Comparison of ENCODE assay signal across 1 cellular context in the genomic region with DNA sequence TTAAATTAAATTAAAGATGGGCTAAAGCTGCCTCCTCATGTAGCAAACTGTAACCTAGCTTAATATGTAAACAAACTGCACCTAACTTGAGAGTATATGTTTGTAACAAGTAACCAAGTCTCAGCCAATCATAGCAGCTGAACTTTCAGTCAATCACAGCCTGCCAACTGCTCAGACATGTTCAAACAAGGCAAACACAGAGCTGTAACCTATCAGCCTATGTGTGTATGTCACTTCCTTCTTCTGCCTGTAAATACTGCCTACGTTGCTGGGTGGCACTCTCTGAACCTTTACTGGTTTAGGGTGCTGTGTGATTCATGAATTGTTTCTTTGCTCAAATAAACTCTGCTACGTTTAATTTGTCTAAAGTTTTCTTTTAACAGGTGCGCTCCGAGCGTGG.
TF ChIP-seq lines count a peak whose summit lies in the region.

No MANE protein-coding gene starts in this region.

TF ChIP-seq in HepG2, 621 proteins besides CTCF, POLR2A, EP300 and RAD21 (continued from another document and continues in another):
- TF ChIP-seq, protein P1, sequence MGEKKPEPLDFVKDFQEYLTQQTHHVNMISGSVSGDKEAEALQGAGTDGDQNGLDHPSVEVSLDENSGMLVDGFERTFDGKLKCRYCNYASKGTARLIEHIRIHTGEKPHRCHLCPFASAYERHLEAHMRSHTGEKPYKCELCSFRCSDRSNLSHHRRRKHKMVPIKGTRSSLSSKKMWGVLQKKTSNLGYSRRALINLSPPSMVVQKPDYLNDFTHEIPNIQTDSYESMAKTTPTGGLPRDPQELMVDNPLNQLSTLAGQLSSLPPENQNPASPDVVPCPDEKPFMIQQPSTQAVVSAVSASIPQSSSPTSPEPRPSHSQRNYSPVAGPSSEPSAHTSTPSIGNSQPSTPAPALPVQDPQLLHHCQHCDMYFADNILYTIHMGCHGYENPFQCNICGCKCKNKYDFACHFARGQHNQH (CRISPR knock-in tag; IDR thresholded peaks at IDR 0.05) = peak; percentile 59; the same call in 1 of the 2 replicates
- TF ChIP-seq, protein P2, sequence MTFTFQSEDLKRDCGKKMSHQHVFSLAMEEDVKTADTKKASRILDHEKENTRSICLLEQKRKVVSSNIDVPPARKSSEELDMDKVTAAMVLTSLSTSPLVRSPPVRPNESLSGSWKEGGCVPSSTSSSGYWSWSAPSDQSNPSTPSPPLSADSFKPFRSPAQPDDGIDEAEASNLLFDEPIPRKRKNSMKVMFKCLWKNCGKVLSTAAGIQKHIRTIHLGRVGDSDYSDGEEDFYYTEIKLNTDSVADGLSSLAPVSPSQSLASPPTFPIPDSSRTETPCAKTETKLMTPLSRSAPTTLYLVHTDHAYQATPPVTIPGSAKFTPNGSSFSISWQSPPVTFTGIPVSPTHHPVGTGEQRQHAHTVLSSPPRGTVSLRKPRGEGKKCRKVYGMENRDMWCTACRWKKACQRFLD (CRISPR knock-in tag; IDR thresholded peaks at IDR 0.05; ENCODE audit: borderline replicate concordance) = no peak
- TF ChIP-seq ARNT2 (CRISPR knock-in tag; IDR thresholded peaks at IDR 0.05; ENCODE audit: low read depth) (no peak), NFRKB (IDR thresholded peaks at IDR 0.05) (no peak), ZNF749 (CRISPR knock-in tag; IDR thresholded peaks at IDR 0.05; ENCODE audit: borderline replicate concordance) (no peak), FOXA3 (CRISPR knock-in tag; IDR thresholded peaks at IDR 0.05) (peak; percentile 85), ZMYM2 (CRISPR knock-in tag; IDR thresholded peaks at IDR 0.05) (no peak), MBD4 (IDR thresholded peaks at IDR 0.05; ENCODE audit: borderline replicate concordance, low read length) (no peak), ZFX (CRISPR knock-in tag; IDR thresholded peaks at IDR 0.05; ENCODE audit: low read depth) (0 out of 2 replicates have a peak, but pooled peaks have one; percentile 25), ZKSCAN8 (CRISPR knock-in tag; IDR thresholded peaks at IDR 0.05; ENCODE audit: borderline replicate concordance) (no peak), HMG20A (CRISPR knock-in tag; IDR thresholded peaks at IDR 0.05; ENCODE audit: borderline replicate concordance) (no peak; the same call in 1 of the 2 replicates), PAWR (CRISPR knock-in tag; IDR thresholded peaks at IDR 0.05; ENCODE audit: borderline replicate concordance) (no peak), TAF1 (CRISPR knock-in tag; IDR thresholded peaks at IDR 0.05) (no peak; the same call in 1 of the 2 replicates), ZNF337 (CRISPR knock-in tag; IDR thresholded peaks at IDR 0.05; ENCODE audit: borderline replicate concordance, low read depth) (no peak), RBFOX2 (IDR thresholded peaks at IDR 0.05; ENCODE audit: low read depth, low read length) (peak; percentile 41; the same call in 1 of the 2 replicates), SP5 (CRISPR knock-in tag; IDR thresholded peaks at IDR 0.05; ENCODE audit: borderline replicate concordance, low read depth) (no peak), RFX3 (CRISPR knock-in tag; IDR thresholded peaks at IDR 0.05) (no peak), MZF1 (CRISPR knock-in tag; IDR thresholded peaks at IDR 0.05; ENCODE audit: borderline replicate concordance) (no peak), SYNCRIP (IDR thresholded peaks at IDR 0.05; ENCODE audit: insufficient read depth, low read depth, low read length) (no peak), ZNF546 (CRISPR knock-in tag; conservative IDR thresholded peaks at IDR 0.05) (no peak), FOXA1 (IDR thresholded peaks at IDR 0.05) (no peak), FOXA1 (CRISPR knock-in tag; IDR thresholded peaks at IDR 0.05) (peak; percentile 74), NCOR1 (IDR thresholded peaks at IDR 0.05; ENCODE audit: borderline replicate concordance, low read length) (no peak), ZNF577 (CRISPR knock-in tag; IDR thresholded peaks at IDR 0.05; ENCODE audit: borderline replicate concordance, low read depth) (no peak), PHF8 (CRISPR knock-in tag; IDR thresholded peaks at IDR 0.05) (no peak), MYC (CRISPR knock-in tag; IDR thresholded peaks at IDR 0.05; ENCODE audit: borderline replicate concordance) (no peak), CREB1 (IDR thresholded peaks at IDR 0.05) (peak; percentile 67), CREB1 (CRISPR knock-in tag; IDR thresholded peaks at IDR 0.05) (peak; percentile 86), ZNF138 (CRISPR knock-in tag; IDR thresholded peaks at IDR 0.05; ENCODE audit: low read depth) (no peak), HDAC2 (CRISPR knock-in tag; IDR thresholded peaks at IDR 0.05) (peak; percentile 74), ZBTB38 (CRISPR knock-in tag; IDR thresholded peaks at IDR 0.05) (no peak), TCF7 (IDR thresholded peaks at IDR 0.05; ENCODE audit: low read depth) (no peak), BRCA1 (CRISPR knock-in tag; IDR thresholded peaks at IDR 0.05) (no peak)
- TF ChIP-seq, protein P3, sequence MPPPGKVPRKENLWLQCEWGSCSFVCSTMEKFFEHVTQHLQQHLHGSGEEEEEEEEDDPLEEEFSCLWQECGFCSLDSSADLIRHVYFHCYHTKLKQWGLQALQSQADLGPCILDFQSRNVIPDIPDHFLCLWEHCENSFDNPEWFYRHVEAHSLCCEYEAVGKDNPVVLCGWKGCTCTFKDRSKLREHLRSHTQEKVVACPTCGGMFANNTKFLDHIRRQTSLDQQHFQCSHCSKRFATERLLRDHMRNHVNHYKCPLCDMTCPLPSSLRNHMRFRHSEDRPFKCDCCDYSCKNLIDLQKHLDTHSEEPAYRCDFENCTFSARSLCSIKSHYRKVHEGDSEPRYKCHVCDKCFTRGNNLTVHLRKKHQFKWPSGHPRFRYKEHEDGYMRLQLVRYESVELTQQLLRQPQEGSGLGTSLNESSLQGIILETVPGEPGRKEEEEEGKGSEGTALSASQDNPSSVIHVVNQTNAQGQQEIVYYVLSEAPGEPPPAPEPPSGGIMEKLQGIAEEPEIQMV (CRISPR knock-in tag; IDR thresholded peaks at IDR 0.05; ENCODE audit: low read depth) = no peak
- TF ChIP-seq, protein P4, sequence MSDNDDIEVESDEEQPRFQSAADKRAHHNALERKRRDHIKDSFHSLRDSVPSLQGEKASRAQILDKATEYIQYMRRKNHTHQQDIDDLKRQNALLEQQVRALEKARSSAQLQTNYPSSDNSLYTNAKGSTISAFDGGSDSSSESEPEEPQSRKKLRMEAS (IDR thresholded peaks at IDR 0.05) = peak; percentile 26; the same call in 1 of the 2 replicates
- TF ChIP-seq, protein P5, sequence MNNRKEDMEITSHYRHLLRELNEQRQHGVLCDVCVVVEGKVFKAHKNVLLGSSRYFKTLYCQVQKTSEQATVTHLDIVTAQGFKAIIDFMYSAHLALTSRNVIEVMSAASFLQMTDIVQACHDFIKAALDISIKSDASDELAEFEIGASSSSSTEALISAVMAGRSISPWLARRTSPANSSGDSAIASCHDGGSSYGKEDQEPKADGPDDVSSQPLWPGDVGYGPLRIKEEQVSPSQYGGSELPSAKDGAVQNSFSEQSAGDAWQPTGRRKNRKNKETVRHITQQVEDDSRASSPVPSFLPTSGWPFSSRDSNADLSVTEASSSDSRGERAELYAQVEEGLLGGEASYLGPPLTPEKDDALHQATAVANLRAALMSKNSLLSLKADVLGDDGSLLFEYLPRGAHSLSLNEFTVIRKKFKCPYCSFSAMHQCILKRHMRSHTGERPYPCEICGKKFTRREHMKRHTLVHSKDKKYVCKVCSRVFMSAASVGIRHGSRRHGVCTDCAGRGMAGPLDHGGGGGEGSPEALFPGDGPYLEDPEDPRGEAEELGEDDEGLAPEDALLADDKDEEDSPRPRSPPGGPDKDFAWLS (CRISPR knock-in tag; IDR thresholded peaks at IDR 0.05; ENCODE audit: borderline replicate concordance) = no peak
- TF ChIP-seq, protein P6, sequence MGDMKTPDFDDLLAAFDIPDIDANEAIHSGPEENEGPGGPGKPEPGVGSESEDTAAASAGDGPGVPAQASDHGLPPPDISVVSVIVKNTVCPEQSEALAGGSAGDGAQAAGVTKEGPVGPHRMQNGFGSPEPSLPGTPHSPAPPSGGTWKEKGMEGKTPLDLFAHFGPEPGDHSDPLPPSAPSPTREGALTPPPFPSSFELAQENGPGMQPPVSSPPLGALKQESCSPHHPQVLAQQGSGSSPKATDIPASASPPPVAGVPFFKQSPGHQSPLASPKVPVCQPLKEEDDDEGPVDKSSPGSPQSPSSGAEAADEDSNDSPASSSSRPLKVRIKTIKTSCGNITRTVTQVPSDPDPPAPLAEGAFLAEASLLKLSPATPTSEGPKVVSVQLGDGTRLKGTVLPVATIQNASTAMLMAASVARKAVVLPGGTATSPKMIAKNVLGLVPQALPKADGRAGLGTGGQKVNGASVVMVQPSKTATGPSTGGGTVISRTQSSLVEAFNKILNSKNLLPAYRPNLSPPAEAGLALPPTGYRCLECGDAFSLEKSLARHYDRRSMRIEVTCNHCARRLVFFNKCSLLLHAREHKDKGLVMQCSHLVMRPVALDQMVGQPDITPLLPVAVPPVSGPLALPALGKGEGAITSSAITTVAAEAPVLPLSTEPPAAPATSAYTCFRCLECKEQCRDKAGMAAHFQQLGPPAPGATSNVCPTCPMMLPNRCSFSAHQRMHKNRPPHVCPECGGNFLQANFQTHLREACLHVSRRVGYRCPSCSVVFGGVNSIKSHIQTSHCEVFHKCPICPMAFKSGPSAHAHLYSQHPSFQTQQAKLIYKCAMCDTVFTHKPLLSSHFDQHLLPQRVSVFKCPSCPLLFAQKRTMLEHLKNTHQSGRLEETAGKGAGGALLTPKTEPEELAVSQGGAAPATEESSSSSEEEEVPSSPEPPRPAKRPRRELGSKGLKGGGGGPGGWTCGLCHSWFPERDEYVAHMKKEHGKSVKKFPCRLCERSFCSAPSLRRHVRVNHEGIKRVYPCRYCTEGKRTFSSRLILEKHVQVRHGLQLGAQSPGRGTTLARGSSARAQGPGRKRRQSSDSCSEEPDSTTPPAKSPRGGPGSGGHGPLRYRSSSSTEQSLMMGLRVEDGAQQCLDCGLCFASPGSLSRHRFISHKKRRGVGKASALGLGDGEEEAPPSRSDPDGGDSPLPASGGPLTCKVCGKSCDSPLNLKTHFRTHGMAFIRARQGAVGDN (CRISPR knock-in tag; IDR thresholded peaks at IDR 0.05) = no peak
- TF ChIP-seq, protein P7, sequence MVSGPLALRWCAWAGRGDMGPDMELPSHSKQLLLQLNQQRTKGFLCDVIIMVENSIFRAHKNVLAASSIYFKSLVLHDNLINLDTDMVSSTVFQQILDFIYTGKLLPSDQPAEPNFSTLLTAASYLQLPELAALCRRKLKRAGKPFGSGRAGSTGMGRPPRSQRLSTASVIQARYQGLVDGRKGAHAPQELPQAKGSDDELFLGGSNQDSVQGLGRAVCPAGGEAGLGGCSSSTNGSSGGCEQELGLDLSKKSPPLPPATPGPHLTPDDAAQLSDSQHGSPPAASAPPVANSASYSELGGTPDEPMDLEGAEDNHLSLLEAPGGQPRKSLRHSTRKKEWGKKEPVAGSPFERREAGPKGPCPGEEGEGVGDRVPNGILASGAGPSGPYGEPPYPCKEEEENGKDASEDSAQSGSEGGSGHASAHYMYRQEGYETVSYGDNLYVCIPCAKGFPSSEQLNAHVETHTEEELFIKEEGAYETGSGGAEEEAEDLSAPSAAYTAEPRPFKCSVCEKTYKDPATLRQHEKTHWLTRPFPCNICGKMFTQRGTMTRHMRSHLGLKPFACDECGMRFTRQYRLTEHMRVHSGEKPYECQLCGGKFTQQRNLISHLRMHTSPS (CRISPR knock-in tag; IDR thresholded peaks at IDR 0.05; ENCODE audit: low read depth) = no peak
- TF ChIP-seq, protein P8, sequence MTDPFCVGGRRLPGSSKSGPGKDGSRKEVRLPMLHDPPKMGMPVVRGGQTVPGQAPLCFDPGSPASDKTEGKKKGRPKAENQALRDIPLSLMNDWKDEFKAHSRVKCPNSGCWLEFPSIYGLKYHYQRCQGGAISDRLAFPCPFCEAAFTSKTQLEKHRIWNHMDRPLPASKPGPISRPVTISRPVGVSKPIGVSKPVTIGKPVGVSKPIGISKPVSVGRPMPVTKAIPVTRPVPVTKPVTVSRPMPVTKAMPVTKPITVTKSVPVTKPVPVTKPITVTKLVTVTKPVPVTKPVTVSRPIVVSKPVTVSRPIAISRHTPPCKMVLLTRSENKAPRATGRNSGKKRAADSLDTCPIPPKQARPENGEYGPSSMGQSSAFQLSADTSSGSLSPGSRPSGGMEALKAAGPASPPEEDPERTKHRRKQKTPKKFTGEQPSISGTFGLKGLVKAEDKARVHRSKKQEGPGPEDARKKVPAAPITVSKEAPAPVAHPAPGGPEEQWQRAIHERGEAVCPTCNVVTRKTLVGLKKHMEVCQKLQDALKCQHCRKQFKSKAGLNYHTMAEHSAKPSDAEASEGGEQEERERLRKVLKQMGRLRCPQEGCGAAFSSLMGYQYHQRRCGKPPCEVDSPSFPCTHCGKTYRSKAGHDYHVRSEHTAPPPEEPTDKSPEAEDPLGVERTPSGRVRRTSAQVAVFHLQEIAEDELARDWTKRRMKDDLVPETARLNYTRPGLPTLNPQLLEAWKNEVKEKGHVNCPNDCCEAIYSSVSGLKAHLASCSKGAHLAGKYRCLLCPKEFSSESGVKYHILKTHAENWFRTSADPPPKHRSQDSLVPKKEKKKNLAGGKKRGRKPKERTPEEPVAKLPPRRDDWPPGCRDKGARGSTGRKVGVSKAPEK (CRISPR knock-in tag; IDR thresholded peaks at IDR 0.05; ENCODE audit: borderline replicate concordance) = no peak
- TF ChIP-seq, protein P9, sequence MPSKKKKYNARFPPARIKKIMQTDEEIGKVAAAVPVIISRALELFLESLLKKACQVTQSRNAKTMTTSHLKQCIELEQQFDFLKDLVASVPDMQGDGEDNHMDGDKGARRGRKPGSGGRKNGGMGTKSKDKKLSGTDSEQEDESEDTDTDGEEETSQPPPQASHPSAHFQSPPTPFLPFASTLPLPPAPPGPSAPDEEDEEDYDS (CRISPR knock-in tag; IDR thresholded peaks at IDR 0.05) = peak; percentile 89
- TF ChIP-seq, protein P10, sequence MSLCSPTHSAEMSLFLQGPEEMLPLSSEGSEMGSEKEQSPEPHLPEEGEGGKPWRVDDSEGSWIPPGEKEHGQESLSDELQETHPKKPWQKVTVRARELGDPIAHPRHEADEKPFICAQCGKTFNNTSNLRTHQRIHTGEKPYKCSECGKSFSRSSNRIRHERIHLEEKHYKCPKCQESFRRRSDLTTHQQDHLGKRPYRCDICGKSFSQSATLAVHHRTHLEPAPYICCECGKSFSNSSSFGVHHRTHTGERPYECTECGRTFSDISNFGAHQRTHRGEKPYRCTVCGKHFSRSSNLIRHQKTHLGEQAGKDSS (CRISPR knock-in tag; IDR thresholded peaks at IDR 0.05; ENCODE audit: borderline replicate concordance, low read depth) = no peak
- TF ChIP-seq, protein P11, sequence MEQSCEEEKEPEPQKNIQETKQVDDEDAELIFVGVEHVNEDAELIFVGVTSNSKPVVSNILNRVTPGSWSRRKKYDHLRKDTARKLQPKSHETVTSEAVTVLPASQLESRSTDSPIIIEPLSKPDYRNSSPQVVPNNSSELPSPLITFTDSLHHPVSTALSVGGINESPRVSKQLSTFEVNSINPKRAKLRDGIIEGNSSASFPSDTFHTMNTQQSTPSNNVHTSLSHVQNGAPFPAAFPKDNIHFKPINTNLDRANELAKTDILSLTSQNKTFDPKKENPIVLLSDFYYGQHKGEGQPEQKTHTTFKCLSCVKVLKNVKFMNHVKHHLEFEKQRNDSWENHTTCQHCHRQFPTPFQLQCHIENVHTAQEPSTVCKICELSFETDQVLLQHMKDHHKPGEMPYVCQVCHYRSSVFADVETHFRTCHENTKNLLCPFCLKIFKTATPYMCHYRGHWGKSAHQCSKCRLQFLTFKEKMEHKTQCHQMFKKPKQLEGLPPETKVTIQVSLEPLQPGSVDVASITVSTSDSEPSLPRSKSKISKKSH (CRISPR knock-in tag; IDR thresholded peaks at IDR 0.05; ENCODE audit: borderline replicate concordance) = no peak
- TF ChIP-seq, protein P12, sequence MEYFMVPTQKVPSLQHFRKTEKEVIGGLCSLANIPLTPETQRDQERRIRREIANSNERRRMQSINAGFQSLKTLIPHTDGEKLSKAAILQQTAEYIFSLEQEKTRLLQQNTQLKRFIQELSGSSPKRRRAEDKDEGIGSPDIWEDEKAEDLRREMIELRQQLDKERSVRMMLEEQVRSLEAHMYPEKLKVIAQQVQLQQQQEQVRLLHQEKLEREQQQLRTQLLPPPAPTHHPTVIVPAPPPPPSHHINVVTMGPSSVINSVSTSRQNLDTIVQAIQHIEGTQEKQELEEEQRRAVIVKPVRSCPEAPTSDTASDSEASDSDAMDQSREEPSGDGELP (IDR thresholded peaks at IDR 0.05; ENCODE audit: borderline replicate concordance, low read depth) = 0 out of 2 replicates have a peak, but pooled peaks have one; percentile 17
